8 cellular contexts compared by ENCODE assay signal in the genomic region with DNA sequence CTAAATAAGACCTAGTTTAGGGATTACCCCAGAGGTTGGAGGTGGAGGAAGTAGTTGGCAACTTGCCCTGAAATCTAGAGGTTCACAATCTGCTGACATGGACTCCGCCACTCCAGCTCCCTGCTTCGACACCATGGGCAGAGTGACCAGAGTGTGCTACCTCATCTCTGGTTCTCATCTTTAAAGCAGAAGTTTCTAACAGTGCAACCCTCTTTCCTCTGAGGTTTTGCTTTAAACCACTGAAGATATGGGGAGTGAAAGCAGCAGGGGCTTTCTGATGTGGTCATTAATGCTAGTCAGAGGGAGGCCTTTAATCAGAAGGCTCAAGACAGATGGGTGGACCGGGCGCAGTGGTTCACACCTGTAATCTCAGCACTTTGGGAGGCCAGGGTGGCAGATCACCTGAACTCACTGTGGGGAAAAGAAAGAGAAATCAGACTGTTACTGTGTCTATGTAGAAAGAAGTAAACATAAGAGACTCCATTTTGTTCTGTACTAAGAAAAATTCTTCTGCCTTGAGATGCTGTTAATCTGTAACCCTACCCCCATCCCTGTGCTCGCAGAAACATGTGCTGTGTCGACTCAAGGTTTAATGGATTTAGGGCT.
A peak's percentile ranks its signal among the peaks of the same experiment; 100 is the strongest.
DNase-seq lines count a peak whose midpoint lies in the region; ATAC-seq, FAIRE-seq and TF ChIP-seq lines count a peak whose summit lies in the region.
"Not testable (repeated sequence)": the region's sequence is repeated elsewhere in the genome, so short reads cannot be mapped to it uniquely, and the experiment has no call there.

No MANE protein-coding gene starts in this region.

- H3K9ac ChIP-seq in KMS-11 = peak overlapping the region; percentile 41; the same call in 1 of the 2 replicates
- H3K9ac ChIP-seq in K562 (ENCODE audit: insufficient read depth in 1 of 2, low read depth in 2 of 2, low read length in 2 of 2) = not testable (repeated sequence)

- H3K4me2 ChIP-seq in KMS-11 = peak overlapping the region; percentile 81
- not testable (repeated sequence) for H3K4me2 ChIP-seq in K562 (ENCODE audit: insufficient read depth, low read length)

- in situ Hi-C loops in K562 (cut with MboI) = not testable (repeated sequence)

- H2AFZ ChIP-seq in KMS-11 (ENCODE audit: low read depth) = not testable (repeated sequence)
- peak overlapping the region; percentile 60 for H2AFZ ChIP-seq in K562 (ENCODE audit: low read depth, low read length)

- CTCF ChIA-PET in WTC11 (lab: Charles Lee); K562 (lab: Yijun Ruan, JAX; ENCODE audit: low intra/inter-chr PET ratio): not testable (repeated sequence)
- CTCF ChIA-PET in naive thymus-derived CD4-positive, alpha-beta T cell (lab: Charles Lee) = interaction anchor here (0.6 to 0.8 kb wide), 2 partner anchors 17 to 174 kb away, joined by 3 to 6 read pairs; no protein-coding TSS in a partner anchor

- intact Hi-C loops in K562 (cut with micrococcal nuclease) = not testable (repeated sequence)
- intact Hi-C loops in naive thymus-derived CD4-positive, alpha-beta T cell (cut with micrococcal nuclease) = loop anchor here (1.0 to 10.0 kb wide), 3 partner anchors 8 to 1018 kb away; a partner anchor contains a TSS

- peak; percentile 68 for ATAC-seq in GM18508 (IDR thresholded peaks at IDR 0.05; ENCODE audit: insufficient read depth, unreplicated experiment)
- ATAC-seq in GM21515 (IDR thresholded peaks at IDR 0.05; ENCODE audit: unreplicated experiment) = peak; percentile 57
- ATAC-seq in HG03064 (IDR thresholded peaks at IDR 0.05; ENCODE audit: low read depth, unreplicated experiment) = peak; percentile 65
- peak; percentile 35 for ATAC-seq in WTC11
- peak; percentile 46 for ATAC-seq in K562
- ATAC-seq in naive thymus-derived CD4-positive, alpha-beta T cell = peak; percentile 51

- not testable (repeated sequence) for FAIRE-seq in K562 (lab: Jason Lieb, UNC)

- WGBS in K562 (ENCODE audit: insufficient coverage, low coverage, missing lambda C conversion rate) = 50% methylated on average over 6 of the region's 6 CpGs
- 71% methylated on average over 6 of the region's 6 CpGs for WGBS in urinary bladder

- not testable (repeated sequence) for DNase-seq in WTC11 (ENCODE audit: low spot score); K562 (ENCODE audit: extremely low read depth in 1 of 4, low spot score in 3 of 4)
- peak in 5 of 9 donors; percentile 15 to 49 (median 33) for DNase-seq in naive thymus-derived CD4-positive, alpha-beta T cell

- H3K4me1 ChIP-seq in KMS-11 (ENCODE audit: low read depth, poor library complexity, severe bottlenecking) (peaks cover 100% of the 10 kb centered on the region), K562 (replicated peaks in 1 of 2; ENCODE audit: control insufficient read depth in 2 of 2, insufficient read depth in 2 of 2, low read length in 2 of 2) (peaks cover 8 to 42% of the 10 kb centered on the region in 2 experiments; a peak in 4 of 5 replicates)
- peaks cover 11 to 77% of the 10 kb centered on the region in 2 donors for H3K4me1 ChIP-seq in naive thymus-derived CD4-positive, alpha-beta T cell (ENCODE audit: control insufficient read depth in 2 of 2, insufficient read depth in 2 of 2, low read length in 2 of 2)
- H3K4me1 ChIP-seq in urinary bladder (ENCODE audit: insufficient read depth) = not testable (repeated sequence)

- not testable (repeated sequence) for H3K27ac Mint-ChIP-seq in WTC11
- peak overlapping the region; percentile 87 to 98 (median 95) for H3K27ac Mint-ChIP-seq in naive thymus-derived CD4-positive, alpha-beta T cell

- H3K79me2 ChIP-seq in KMS-11 (ENCODE audit: insufficient read depth, low read depth) = peaks cover 13% of the 10 kb centered on the region; the same call in 1 of the 2 replicates
- not testable (repeated sequence) for H3K79me2 ChIP-seq in K562 (ENCODE audit: control insufficient read depth, insufficient read depth, low read length)

- H3K36me3 ChIP-seq in KMS-11 (ENCODE audit: insufficient read depth); K562 (ENCODE audit: control insufficient read depth, insufficient read depth, low read length); naive thymus-derived CD4-positive, alpha-beta T cell (ENCODE audit: control insufficient read depth in 2 of 3, insufficient read depth in 3 of 3, low read length in 3 of 3); urinary bladder (ENCODE audit: insufficient read depth): not testable (repeated sequence)

- not testable (repeated sequence) for H4K20me1 ChIP-seq in KMS-11 (ENCODE audit: insufficient read depth); K562 (replicated peaks; ENCODE audit: control insufficient read depth, insufficient read depth, low read length)

- not testable (repeated sequence) for H3K27me3 ChIP-seq in KMS-11 (ENCODE audit: insufficient read depth, low read depth); K562 (ENCODE audit: control insufficient read depth in 2 of 2, insufficient read depth in 2 of 2, low read length in 2 of 2); naive thymus-derived CD4-positive, alpha-beta T cell (ENCODE audit: control insufficient read depth in 2 of 2, insufficient read depth in 2 of 2, low read length in 2 of 2)

- not testable (repeated sequence) for TF ChIP-seq EP300 in K562 (IDR thresholded peaks at IDR 0.05; ENCODE audit: low read length)

- TF ChIP-seq RAD21 in K562 (CRISPR knock-in tag; conservative IDR thresholded peaks at IDR 0.05 in 1 of 2, IDR thresholded peaks at IDR 0.05 in 1 of 2) = not testable (repeated sequence)

- not testable (repeated sequence) for TF ChIP-seq CTCF in KMS-11 (conservative IDR thresholded peaks at IDR 0.05; ENCODE audit: low read depth, low read length); WTC11 (IDR thresholded peaks at IDR 0.05); K562 (IDR thresholded peaks at IDR 0.05 in 2 of 3, conservative IDR thresholded peaks at IDR 0.05 in 1 of 3; ENCODE audit: insufficient read depth in 2 of 3, low read depth in 1 of 3, low read length in 3 of 3)

- H3K9me3 Mint-ChIP-seq in WTC11; naive thymus-derived CD4-positive, alpha-beta T cell: not testable (repeated sequence)

- H3K4me3 ChIP-seq in KMS-11 (IDR thresholded peaks at IDR 0.05; ENCODE audit: insufficient read depth, low read depth, low read length); K562; naive thymus-derived CD4-positive, alpha-beta T cell (ENCODE audit: low read length); urinary bladder (ENCODE audit: low read depth, low read length): not testable (repeated sequence)

- POLR2A ChIA-PET in WTC11 (lab: Charles Lee); K562 (lab: Yijun Ruan, JAX): not testable (repeated sequence)
- POLR2A ChIA-PET in naive thymus-derived CD4-positive, alpha-beta T cell (lab: Charles Lee) = interaction anchor here (0.6 to 3.7 kb wide), 7 partner anchors 9 to 98 kb away, joined by 3 to 24 read pairs (median 6); no protein-coding TSS in a partner anchor

- peaks cover 59% of the 10 kb centered on the region for H3K4me1 Mint-ChIP-seq in WTC11
- peaks cover 66 to 94% (median 85%) of the 10 kb centered on the region in 7 donors for H3K4me1 Mint-ChIP-seq in naive thymus-derived CD4-positive, alpha-beta T cell

- H3K9me3 ChIP-seq in K562 (replicated peaks; ENCODE audit: control insufficient read depth, insufficient read depth, low read depth, low read length); naive thymus-derived CD4-positive, alpha-beta T cell (ENCODE audit: control insufficient read depth in 2 of 3, low read length in 3 of 3): not testable (repeated sequence)

- H3K27ac ChIP-seq in KMS-11 (peak overlapping the region; percentile 96), urinary bladder (ENCODE audit: low read depth) (peak overlapping the region; percentile 63)
- H3K27ac ChIP-seq in K562 (ENCODE audit: extremely low read depth, low read depth, low read length) = not testable (repeated sequence)
- peak overlapping the region; percentile 61 for H3K27ac ChIP-seq in naive thymus-derived CD4-positive, alpha-beta T cell (ENCODE audit: low read depth, low read length)

- H3K4me3 Mint-ChIP-seq in WTC11 = not testable (repeated sequence)
- peak overlapping the region; percentile 25 to 96 (median 94) for H3K4me3 Mint-ChIP-seq in naive thymus-derived CD4-positive, alpha-beta T cell

- BruUV-seq in K562 (replicated peaks; lab: Mats Ljungman, UMichigan) = not testable (repeated sequence)

- not testable (repeated sequence) for H3K9me1 ChIP-seq in K562 (ENCODE audit: control insufficient read depth, insufficient read depth, low read length)

- not testable (repeated sequence) for H3K36me3 Mint-ChIP-seq in WTC11
- H3K36me3 Mint-ChIP-seq in naive thymus-derived CD4-positive, alpha-beta T cell = peaks cover 0 to 33% (median 9%) of the 10 kb centered on the region in 5 donors

- H3K27me3 Mint-ChIP-seq in WTC11 (ENCODE audit: low read depth); naive thymus-derived CD4-positive, alpha-beta T cell: not testable (repeated sequence)

- not testable (repeated sequence) for TF ChIP-seq POLR2A in K562 (conservative IDR thresholded peaks at IDR 0.05)

TF ChIP-seq in K562, 482 proteins besides CTCF, POLR2A, EP300 and RAD21 (continues in another document):
- TF ChIP-seq MECOM (CRISPR knock-in tag; IDR thresholded peaks at IDR 0.05) (peak; percentile 76), DMBX1 (CRISPR knock-in tag; IDR thresholded peaks at IDR 0.05; ENCODE audit: borderline replicate concordance) (peak; percentile 93), MEF2D (tag; conservative IDR thresholded peaks at IDR 0.05; ENCODE audit: low read depth) (peak; percentile 77; the same call in 1 of the 2 replicates), ZNF445 (CRISPR knock-in tag; IDR thresholded peaks at IDR 0.05; ENCODE audit: low read depth) (peak; percentile 65; the same call in 1 of the 2 replicates)
- TF ChIP-seq, protein P1, sequence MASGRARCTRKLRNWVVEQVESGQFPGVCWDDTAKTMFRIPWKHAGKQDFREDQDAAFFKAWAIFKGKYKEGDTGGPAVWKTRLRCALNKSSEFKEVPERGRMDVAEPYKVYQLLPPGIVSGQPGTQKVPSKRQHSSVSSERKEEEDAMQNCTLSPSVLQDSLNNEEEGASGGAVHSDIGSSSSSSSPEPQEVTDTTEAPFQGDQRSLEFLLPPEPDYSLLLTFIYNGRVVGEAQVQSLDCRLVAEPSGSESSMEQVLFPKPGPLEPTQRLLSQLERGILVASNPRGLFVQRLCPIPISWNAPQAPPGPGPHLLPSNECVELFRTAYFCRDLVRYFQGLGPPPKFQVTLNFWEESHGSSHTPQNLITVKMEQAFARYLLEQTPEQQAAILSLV (tag; IDR thresholded peaks at IDR 0.05) = peak; percentile 71
